In the genomic region with DNA sequence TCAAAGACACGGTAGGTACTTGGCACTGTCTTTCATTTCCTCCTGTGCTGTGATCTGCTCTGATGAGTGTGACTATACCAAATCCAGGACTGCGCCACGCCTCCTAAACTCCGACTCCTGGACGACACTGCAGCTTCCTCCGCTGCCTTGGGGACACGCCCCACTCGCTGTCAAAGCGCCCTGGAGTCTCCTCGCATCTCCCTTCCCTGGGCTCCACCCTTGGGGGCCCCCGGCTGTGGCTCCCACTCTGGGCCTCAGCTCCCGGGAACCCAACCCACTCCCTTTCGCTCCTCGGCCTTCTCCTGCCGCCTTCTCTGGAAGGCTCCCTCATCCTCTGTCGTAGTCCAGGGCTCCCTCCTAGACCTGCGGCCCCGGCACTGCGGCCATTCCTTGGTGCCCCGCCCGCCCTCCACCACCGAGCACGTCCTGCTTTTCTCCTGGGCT, we compare ENCODE assay signal across 10 cellular contexts.
DNase-seq lines count a peak whose midpoint lies in the region; ATAC-seq, FAIRE-seq and TF ChIP-seq lines count a peak whose summit lies in the region.
"Had no signal": no experiment of that assay in that cellular context is flagged by ENCODE, and none has a peak within 500 bp of the region (broad histone marks: within the 10 kb centered on the region; RNA-seq: fewer than 3 reads in every experiment).

No MANE protein-coding gene starts in this region.

- intact Hi-C loops in PC-3 (cut with micrococcal nuclease): no loop called here

- H3K27ac Mint-ChIP-seq in CD4-positive, CD25-positive, alpha-beta regulatory T cell: peak overlapping the region in 2 of 3 donors; percentile 54 to 86
- H3K27ac Mint-ChIP-seq in endodermal cell: no peak overlapping the region
- H3K27ac Mint-ChIP-seq: nephron had no signal

- peaks cover 0 to 11% of the 10 kb centered on the region in 2 experiments for H3K9me3 ChIP-seq in CD4-positive, CD25-positive, alpha-beta regulatory T cell (ENCODE audit: control insufficient read depth in 2 of 2, low read length in 2 of 2)
- H3K9me3 ChIP-seq in OCI-LY1 (ENCODE audit: low read length): 0 out of 2 replicates have a peak, but pooled peaks cover 2% of the 10 kb centered on the region
- peaks cover 6% of the 10 kb centered on the region for H3K9me3 ChIP-seq in endodermal cell (ENCODE audit: control insufficient read depth, low read length)
- H3K9me3 ChIP-seq in parathyroid adenoma (ENCODE audit: control insufficient read depth, low read length): no peaks in the 10 kb centered on the region
- no peaks in the 10 kb centered on the region for H3K9me3 ChIP-seq in PC-3 (ENCODE audit: low read length)

- FAIRE-seq in RCC 7860 (lab: Jason Lieb, UNC): no peak

- DNase-seq in CD4-positive, CD25-positive, alpha-beta regulatory T cell: peak in 1 of 3 donors; percentile 23
- DNase-seq in endodermal cell (peak; percentile 78), PC-3 (no peak), DMS79 treated with DMSO at 0.1 percent for 48 hours (lab: John Stamatoyannopoulos, UW) (no peak), RKO (ENCODE audit: low spot score) (no peak), RCC 7860 (ENCODE audit: low spot score) (no peak)

- ATAC-seq in CD4-positive, CD25-positive, alpha-beta regulatory T cell (ENCODE audit: low read depth in 2 of 2): peak; percentile 64 to 73
- no peak for ATAC-seq in PC-3

- H3K4me3 ChIP-seq in CD4-positive, CD25-positive, alpha-beta regulatory T cell (ENCODE audit: low read depth, low read length): peak overlapping the region; percentile 45
- H3K4me3 ChIP-seq in OCI-LY1 (ENCODE audit: low read depth, low read length, poor library complexity, severe bottlenecking) (peak overlapping the region; percentile 41), endodermal cell (ENCODE audit: low read length) (no peak overlapping the region), parathyroid adenoma (ENCODE audit: low read depth, low read length) (no peak overlapping the region), PC-3 (ENCODE audit: low read length) (no peak overlapping the region)

- POLR2A ChIA-PET in PC-3 (lab: Charles Lee; ENCODE audit: unreplicated experiment): interaction anchor here (0.6 kb wide), 1 partner anchor 8 kb away, joined by 3 read pairs; no protein-coding TSS in a partner anchor

- H3K36me3 ChIP-seq in CD4-positive, CD25-positive, alpha-beta regulatory T cell (ENCODE audit: control insufficient read depth, insufficient read depth, low read length): no peaks in the 10 kb centered on the region
- H3K36me3 ChIP-seq in OCI-LY1 (ENCODE audit: insufficient read depth, low read length) (no peaks in the 10 kb centered on the region), endodermal cell (ENCODE audit: control insufficient read depth, insufficient read depth, low read length) (no peaks in the 10 kb centered on the region), parathyroid adenoma (ENCODE audit: control insufficient read depth, insufficient read depth, low read length) (no peaks in the 10 kb centered on the region), PC-3 (ENCODE audit: low read depth, low read length) (no peaks in the 10 kb centered on the region)

- peaks cover 4 to 13% (median 6%) of the 10 kb centered on the region in 4 donors for H3K4me1 Mint-ChIP-seq in CD4-positive, CD25-positive, alpha-beta regulatory T cell
- H3K4me1 Mint-ChIP-seq in endodermal cell: peaks cover 8% of the 10 kb centered on the region
- H3K4me1 Mint-ChIP-seq: nephron had no signal

- H3K4me2 ChIP-seq in OCI-LY1 (ENCODE audit: low read length) (peak overlapping the region; percentile 54), parathyroid adenoma (ENCODE audit: low read length) (peak overlapping the region; percentile 43), PC-3 (ENCODE audit: low read length) (no peak overlapping the region)

- no peaks in the 10 kb centered on the region for H3K36me3 Mint-ChIP-seq in CD4-positive, CD25-positive, alpha-beta regulatory T cell
- H3K36me3 Mint-ChIP-seq in endodermal cell (ENCODE audit: low read depth): no peaks in the 10 kb centered on the region

- no peak for TF ChIP-seq CTCF in OCI-LY1 (IDR thresholded peaks at IDR 0.05; ENCODE audit: low read length)
- no peak for TF ChIP-seq CTCF in endodermal cell (conservative IDR thresholded peaks at IDR 0.05)
- TF ChIP-seq CTCF in parathyroid adenoma (IDR thresholded peaks at IDR 0.05): no peak
- no peak for TF ChIP-seq CTCF in PC-3 (conservative IDR thresholded peaks at IDR 0.05; ENCODE audit: low read depth, low read length)

- no peaks in the 10 kb centered on the region for H4K20me1 ChIP-seq in OCI-LY1 (ENCODE audit: insufficient read depth, low read length)
- H4K20me1 ChIP-seq in PC-3 (ENCODE audit: low read length): no peaks in the 10 kb centered on the region

- WGBS in endodermal cell (ENCODE audit: insufficient coverage in 1 of 2, insufficient read length in 1 of 2), 2 experiments: 90 to 100% methylated on average over 10 to 23 of the region's 23 CpGs

- no TSS peak for BruUV-seq in PC-3 (replicated peaks; lab: Mats Ljungman, UMichigan)

- H3F3A ChIP-seq in OCI-LY1 (ENCODE audit: insufficient read depth, low read length) (no peaks in the 10 kb centered on the region), PC-3 (ENCODE audit: low read length, unreplicated experiment) (no peaks in the 10 kb centered on the region)

- H2AFZ ChIP-seq in OCI-LY1 (ENCODE audit: low read length) (no peak overlapping the region), parathyroid adenoma (peak overlapping the region; percentile 79), PC-3 (ENCODE audit: low read length) (no peak overlapping the region)

- peaks cover 0 to 6% (median 3%) of the 10 kb centered on the region in 7 donors for H3K9me3 Mint-ChIP-seq in CD4-positive, CD25-positive, alpha-beta regulatory T cell
- H3K9me3 Mint-ChIP-seq in endodermal cell: peaks cover 10% of the 10 kb centered on the region

- H3K27ac ChIP-seq in CD4-positive, CD25-positive, alpha-beta regulatory T cell (ENCODE audit: insufficient read depth, low read length, poor library complexity, severe bottlenecking): no peak overlapping the region
- H3K27ac ChIP-seq in OCI-LY1 (ENCODE audit: low read depth, low read length, poor library complexity, severe bottlenecking) (no peak overlapping the region), endodermal cell (ENCODE audit: low read depth, low read length) (no peak overlapping the region), parathyroid adenoma (peak overlapping the region; percentile 34), PC-3 (ENCODE audit: low read length) (no peak overlapping the region)
- H3K27ac ChIP-seq: VCaP had no signal

- CTCF ChIA-PET in PC-3 (lab: Charles Lee): no interaction called here

- peak overlapping the region; percentile 10 to 69 (median 65) for H3K4me3 Mint-ChIP-seq in CD4-positive, CD25-positive, alpha-beta regulatory T cell
- peak overlapping the region; percentile 59 for H3K4me3 Mint-ChIP-seq in endodermal cell

- no peaks in the 10 kb centered on the region for H3K27me3 ChIP-seq in CD4-positive, CD25-positive, alpha-beta regulatory T cell (ENCODE audit: control insufficient read depth, insufficient read depth, low read length)
- H3K27me3 ChIP-seq in OCI-LY1 (ENCODE audit: insufficient read depth, low read length) (no peaks in the 10 kb centered on the region), endodermal cell (ENCODE audit: control insufficient read depth, insufficient read depth, low read length, poor library complexity, severe bottlenecking) (no peaks in the 10 kb centered on the region), parathyroid adenoma (ENCODE audit: control insufficient read depth, insufficient read depth, low read length) (no peaks in the 10 kb centered on the region), PC-3 (ENCODE audit: low read length) (no peaks in the 10 kb centered on the region)

- H3K79me2 ChIP-seq in OCI-LY1 (ENCODE audit: insufficient read depth, low read length): no peaks in the 10 kb centered on the region
- no peaks in the 10 kb centered on the region for H3K79me2 ChIP-seq in parathyroid adenoma
- no peaks in the 10 kb centered on the region for H3K79me2 ChIP-seq in PC-3 (ENCODE audit: low read length)

- H3K9ac ChIP-seq in OCI-LY1 (ENCODE audit: low read length) (peak overlapping the region; percentile 15; the same call in 1 of the 2 replicates), endodermal cell (ENCODE audit: extremely low read depth, low read length, poor library complexity, severe bottlenecking) (no peak overlapping the region), parathyroid adenoma (no peak overlapping the region), PC-3 (ENCODE audit: low read length) (no peak overlapping the region)

- H3K27me3 Mint-ChIP-seq in CD4-positive, CD25-positive, alpha-beta regulatory T cell: peaks cover 31% of the 10 kb centered on the region
- H3K27me3 Mint-ChIP-seq in endodermal cell (ENCODE audit: insufficient read depth): peaks cover 22% of the 10 kb centered on the region

- H3K9me2 ChIP-seq in OCI-LY1 (ENCODE audit: low read depth, low read length) (no peaks in the 10 kb centered on the region), PC-3 (replicated peaks; ENCODE audit: low read length) (no peaks in the 10 kb centered on the region)

- peaks cover 11% of the 10 kb centered on the region for H3K4me1 ChIP-seq in CD4-positive, CD25-positive, alpha-beta regulatory T cell (ENCODE audit: control insufficient read depth, insufficient read depth, low read length, poor library complexity, severe bottlenecking)
- H3K4me1 ChIP-seq in OCI-LY1 (ENCODE audit: insufficient read depth, low read length, severe bottlenecking) (peaks cover 22% of the 10 kb centered on the region), endodermal cell (ENCODE audit: control insufficient read depth, insufficient read depth, low read length) (no peaks in the 10 kb centered on the region), parathyroid adenoma (peaks cover 7% of the 10 kb centered on the region), PC-3 (ENCODE audit: insufficient read depth, low read length) (no peaks in the 10 kb centered on the region)

Comparison
In these comparisons a context has a peak if more than half of its experiments do, and no peak if none do; other contexts are left out.
1. H3K4me3 ChIP-seq: peak in CD4-positive, CD25-positive, alpha-beta regulatory T cell (single experiment) and OCI-LY1 (single experiment); none in endodermal cell (single experiment), parathyroid adenoma (single experiment) and PC-3 (single experiment).